ENCODE assay signal across 2 cellular contexts in the genomic region with DNA sequence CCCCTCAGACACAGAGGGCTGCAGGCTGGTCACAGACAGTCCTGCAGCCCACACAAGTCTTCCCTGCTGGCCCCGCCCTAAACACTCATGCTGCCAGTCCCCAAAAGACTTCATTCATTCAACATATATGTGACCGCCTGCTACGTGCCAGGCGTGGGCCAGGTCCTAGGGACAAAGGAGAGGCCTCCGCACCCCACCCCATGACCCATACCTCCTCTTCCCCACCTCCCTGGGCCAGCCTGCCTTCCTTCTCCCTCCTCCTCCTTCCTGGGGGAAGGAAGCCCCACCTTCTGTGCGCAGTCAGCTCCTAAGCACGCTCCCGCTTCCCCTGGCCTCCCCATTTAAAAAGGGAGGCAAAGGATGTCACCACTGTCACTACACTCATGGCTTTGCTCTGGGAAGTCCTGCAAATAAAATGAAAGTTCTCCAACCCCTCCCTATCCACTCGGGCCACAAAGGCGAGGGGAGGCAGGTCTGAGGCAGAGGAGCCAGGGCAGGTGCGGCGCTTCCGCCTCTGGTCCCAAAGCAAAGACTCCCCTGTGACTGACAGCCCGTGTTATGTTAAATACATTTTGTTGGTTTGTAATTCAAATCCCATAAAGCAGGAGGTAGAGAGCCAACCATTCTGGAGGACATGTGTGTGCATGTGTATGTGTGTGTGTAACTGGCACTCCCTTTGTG.
A peak's percentile ranks its signal among the peaks of the same experiment; 100 is the strongest.
TF ChIP-seq lines count a peak whose summit lies in the region.

No MANE protein-coding gene starts in this region.

TF ChIP-seq in GM12891, 5 proteins besides CTCF, POLR2A, EP300 and RAD21:
- no peak for TF ChIP-seq SPI1 (IDR thresholded peaks at IDR 0.05; ENCODE audit: low read depth, low read length)
- TF ChIP-seq POLR2AphosphoS5 (IDR thresholded peaks at IDR 0.05; ENCODE audit: low read depth, low read length), result no peak
- TF ChIP-seq TAF1 (IDR thresholded peaks at IDR 0.05; ENCODE audit: low read depth, low read length), result no peak
- TF ChIP-seq POU2F2 (IDR thresholded peaks at IDR 0.05; ENCODE audit: low read depth, low read length), result no peak
- TF ChIP-seq PAX5 (IDR thresholded peaks at IDR 0.05; ENCODE audit: insufficient read depth, low read length, severe bottlenecking), result no peak
TF ChIP-seq in GM12891: peak in this region for 0.

TF ChIP-seq in K562, 482 proteins besides CTCF, POLR2A, EP300 and RAD21:
- TF ChIP-seq STAT5B (CRISPR knock-in tag; IDR thresholded peaks at IDR 0.05) (no peak), ZBTB1 (CRISPR knock-in tag; IDR thresholded peaks at IDR 0.05; ENCODE audit: borderline replicate concordance, low read depth) (no peak), POLR2G (IDR thresholded peaks at IDR 0.05; ENCODE audit: low read depth, low read length) (0 out of 2 replicates have a peak, but pooled peaks have one; percentile 21), IFI16 (CRISPR knock-in tag; IDR thresholded peaks at IDR 0.05) (no peak), MECOM (CRISPR knock-in tag; IDR thresholded peaks at IDR 0.05) (no peak), BACH1 (tag; IDR thresholded peaks at IDR 0.05) (no peak), XRCC5 (IDR thresholded peaks at IDR 0.05; ENCODE audit: low read depth, low read length) (no peak), ZC3H4 (CRISPR knock-in tag; IDR thresholded peaks at IDR 0.05; ENCODE audit: borderline replicate concordance) (no peak), HMG20B (CRISPR knock-in tag; IDR thresholded peaks at IDR 0.05) (no peak)
- TF ChIP-seq, protein P1, sequence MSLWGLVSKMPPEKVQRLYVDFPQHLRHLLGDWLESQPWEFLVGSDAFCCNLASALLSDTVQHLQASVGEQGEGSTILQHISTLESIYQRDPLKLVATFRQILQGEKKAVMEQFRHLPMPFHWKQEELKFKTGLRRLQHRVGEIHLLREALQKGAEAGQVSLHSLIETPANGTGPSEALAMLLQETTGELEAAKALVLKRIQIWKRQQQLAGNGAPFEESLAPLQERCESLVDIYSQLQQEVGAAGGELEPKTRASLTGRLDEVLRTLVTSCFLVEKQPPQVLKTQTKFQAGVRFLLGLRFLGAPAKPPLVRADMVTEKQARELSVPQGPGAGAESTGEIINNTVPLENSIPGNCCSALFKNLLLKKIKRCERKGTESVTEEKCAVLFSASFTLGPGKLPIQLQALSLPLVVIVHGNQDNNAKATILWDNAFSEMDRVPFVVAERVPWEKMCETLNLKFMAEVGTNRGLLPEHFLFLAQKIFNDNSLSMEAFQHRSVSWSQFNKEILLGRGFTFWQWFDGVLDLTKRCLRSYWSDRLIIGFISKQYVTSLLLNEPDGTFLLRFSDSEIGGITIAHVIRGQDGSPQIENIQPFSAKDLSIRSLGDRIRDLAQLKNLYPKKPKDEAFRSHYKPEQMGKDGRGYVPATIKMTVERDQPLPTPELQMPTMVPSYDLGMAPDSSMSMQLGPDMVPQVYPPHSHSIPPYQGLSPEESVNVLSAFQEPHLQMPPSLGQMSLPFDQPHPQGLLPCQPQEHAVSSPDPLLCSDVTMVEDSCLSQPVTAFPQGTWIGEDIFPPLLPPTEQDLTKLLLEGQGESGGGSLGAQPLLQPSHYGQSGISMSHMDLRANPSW (CRISPR knock-in tag; IDR thresholded peaks at IDR 0.05), result no peak
- TF ChIP-seq, protein P2, sequence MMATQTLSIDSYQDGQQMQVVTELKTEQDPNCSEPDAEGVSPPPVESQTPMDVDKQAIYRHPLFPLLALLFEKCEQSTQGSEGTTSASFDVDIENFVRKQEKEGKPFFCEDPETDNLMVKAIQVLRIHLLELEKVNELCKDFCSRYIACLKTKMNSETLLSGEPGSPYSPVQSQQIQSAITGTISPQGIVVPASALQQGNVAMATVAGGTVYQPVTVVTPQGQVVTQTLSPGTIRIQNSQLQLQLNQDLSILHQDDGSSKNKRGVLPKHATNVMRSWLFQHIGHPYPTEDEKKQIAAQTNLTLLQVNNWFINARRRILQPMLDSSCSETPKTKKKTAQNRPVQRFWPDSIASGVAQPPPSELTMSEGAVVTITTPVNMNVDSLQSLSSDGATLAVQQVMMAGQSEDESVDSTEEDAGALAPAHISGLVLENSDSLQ (IDR thresholded peaks at IDR 0.05), result peak; percentile 41
- TF ChIP-seq, protein P3, sequence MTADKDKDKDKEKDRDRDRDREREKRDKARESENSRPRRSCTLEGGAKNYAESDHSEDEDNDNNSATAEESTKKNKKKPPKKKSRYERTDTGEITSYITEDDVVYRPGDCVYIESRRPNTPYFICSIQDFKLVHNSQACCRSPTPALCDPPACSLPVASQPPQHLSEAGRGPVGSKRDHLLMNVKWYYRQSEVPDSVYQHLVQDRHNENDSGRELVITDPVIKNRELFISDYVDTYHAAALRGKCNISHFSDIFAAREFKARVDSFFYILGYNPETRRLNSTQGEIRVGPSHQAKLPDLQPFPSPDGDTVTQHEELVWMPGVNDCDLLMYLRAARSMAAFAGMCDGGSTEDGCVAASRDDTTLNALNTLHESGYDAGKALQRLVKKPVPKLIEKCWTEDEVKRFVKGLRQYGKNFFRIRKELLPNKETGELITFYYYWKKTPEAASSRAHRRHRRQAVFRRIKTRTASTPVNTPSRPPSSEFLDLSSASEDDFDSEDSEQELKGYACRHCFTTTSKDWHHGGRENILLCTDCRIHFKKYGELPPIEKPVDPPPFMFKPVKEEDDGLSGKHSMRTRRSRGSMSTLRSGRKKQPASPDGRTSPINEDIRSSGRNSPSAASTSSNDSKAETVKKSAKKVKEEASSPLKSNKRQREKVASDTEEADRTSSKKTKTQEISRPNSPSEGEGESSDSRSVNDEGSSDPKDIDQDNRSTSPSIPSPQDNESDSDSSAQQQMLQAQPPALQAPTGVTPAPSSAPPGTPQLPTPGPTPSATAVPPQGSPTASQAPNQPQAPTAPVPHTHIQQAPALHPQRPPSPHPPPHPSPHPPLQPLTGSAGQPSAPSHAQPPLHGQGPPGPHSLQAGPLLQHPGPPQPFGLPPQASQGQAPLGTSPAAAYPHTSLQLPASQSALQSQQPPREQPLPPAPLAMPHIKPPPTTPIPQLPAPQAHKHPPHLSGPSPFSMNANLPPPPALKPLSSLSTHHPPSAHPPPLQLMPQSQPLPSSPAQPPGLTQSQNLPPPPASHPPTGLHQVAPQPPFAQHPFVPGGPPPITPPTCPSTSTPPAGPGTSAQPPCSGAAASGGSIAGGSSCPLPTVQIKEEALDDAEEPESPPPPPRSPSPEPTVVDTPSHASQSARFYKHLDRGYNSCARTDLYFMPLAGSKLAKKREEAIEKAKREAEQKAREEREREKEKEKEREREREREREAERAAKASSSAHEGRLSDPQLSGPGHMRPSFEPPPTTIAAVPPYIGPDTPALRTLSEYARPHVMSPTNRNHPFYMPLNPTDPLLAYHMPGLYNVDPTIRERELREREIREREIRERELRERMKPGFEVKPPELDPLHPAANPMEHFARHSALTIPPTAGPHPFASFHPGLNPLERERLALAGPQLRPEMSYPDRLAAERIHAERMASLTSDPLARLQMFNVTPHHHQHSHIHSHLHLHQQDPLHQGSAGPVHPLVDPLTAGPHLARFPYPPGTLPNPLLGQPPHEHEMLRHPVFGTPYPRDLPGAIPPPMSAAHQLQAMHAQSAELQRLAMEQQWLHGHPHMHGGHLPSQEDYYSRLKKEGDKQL (CRISPR knock-in tag; IDR thresholded peaks at IDR 0.05; ENCODE audit: borderline replicate concordance), result no peak
- TF ChIP-seq, protein P4, sequence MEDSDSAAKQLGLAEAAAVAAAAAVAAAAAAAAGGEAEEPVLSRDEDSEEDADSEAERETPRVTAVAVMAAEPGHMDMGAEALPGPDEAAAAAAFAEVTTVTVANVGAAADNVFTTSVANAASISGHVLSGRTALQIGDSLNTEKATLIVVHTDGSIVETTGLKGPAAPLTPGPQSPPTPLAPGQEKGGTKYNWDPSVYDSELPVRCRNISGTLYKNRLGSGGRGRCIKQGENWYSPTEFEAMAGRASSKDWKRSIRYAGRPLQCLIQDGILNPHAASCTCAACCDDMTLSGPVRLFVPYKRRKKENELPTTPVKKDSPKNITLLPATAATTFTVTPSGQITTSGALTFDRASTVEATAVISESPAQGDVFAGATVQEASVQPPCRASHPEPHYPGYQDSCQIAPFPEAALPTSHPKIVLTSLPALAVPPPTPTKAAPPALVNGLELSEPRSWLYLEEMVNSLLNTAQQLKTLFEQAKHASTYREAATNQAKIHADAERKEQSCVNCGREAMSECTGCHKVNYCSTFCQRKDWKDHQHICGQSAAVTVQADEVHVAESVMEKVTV (CRISPR knock-in tag; IDR thresholded peaks at IDR 0.05), result no peak
TF ChIP-seq in K562: peak in this region for 2.
